ENCODE assay signal across 20 cellular contexts in genomic region chr5:170251462-170251861, GRCh38.
DNase-seq lines count a peak whose midpoint lies in the region; ATAC-seq and TF ChIP-seq lines count a peak whose summit lies in the region.
"Had no signal": no experiment of that assay in that cellular context is flagged by ENCODE, and none has a peak within 500 bp of the region (broad histone marks: within the 10 kb centered on the region; RNA-seq: fewer than 3 reads in every experiment).

No MANE protein-coding gene starts in this region.

- no peaks in the 10 kb centered on the region for H3K79me2 ChIP-seq in MM.1S (ENCODE audit: low read length)
- H3K79me2 ChIP-seq: hepatocyte had no signal

- H3K9me3 Mint-ChIP-seq in stimulated activated naive CD8-positive, alpha-beta T cell treated with anti-CD3 and anti-CD28 coated beads, Interleukin-15, amount 100 ng/mL, for 72 hours, result peaks cover 2% of the 10 kb centered on the region in 2 donors

- TF ChIP-seq CTCF in RWPE2 (IDR thresholded peaks at IDR 0.05; ENCODE audit: poor library complexity, severe bottlenecking) (no peak), epithelial cell of esophagus (IDR thresholded peaks at IDR 0.05; ENCODE audit: insufficient read depth, low read depth, low read length, missing control alignments) (no peak), MM.1S (IDR thresholded peaks at IDR 0.05; ENCODE audit: low read length) (no peak)

- H3K9me3 ChIP-seq in RWPE2 (ENCODE audit: severe bottlenecking) (no peaks in the 10 kb centered on the region), MM.1S (replicated peaks; ENCODE audit: insufficient read depth, low read length) (no peaks in the 10 kb centered on the region)
- H3K9me3 ChIP-seq: body of pancreas, colonic mucosa, lower lobe of right lung had no signal

- H3F3A ChIP-seq in MM.1S (ENCODE audit: insufficient read depth, low read length), result peaks cover 27% of the 10 kb centered on the region

- H3K27ac ChIP-seq in RWPE2 (ENCODE audit: poor library complexity, severe bottlenecking) (no peak overlapping the region), MM.1S (ENCODE audit: low read length) (no peak overlapping the region)
- H3K27ac ChIP-seq: body of pancreas, colonic mucosa, hepatocyte, lower lobe of right lung had no signal

- no peaks in the 10 kb centered on the region for H3K27me3 ChIP-seq in RWPE2 (ENCODE audit: insufficient read depth, poor library complexity, severe bottlenecking)
- no peaks in the 10 kb centered on the region for H3K27me3 ChIP-seq in MM.1S (replicated peaks; ENCODE audit: insufficient read depth, low read length)
- H3K27me3 ChIP-seq: body of pancreas, colonic mucosa had no signal

- H3K4me3 ChIP-seq in RWPE2 (ENCODE audit: severe bottlenecking), result no peak overlapping the region
- no peak overlapping the region for H3K4me3 ChIP-seq in epithelial cell of esophagus (ENCODE audit: low read length)
- H3K4me3 ChIP-seq in MM.1S (ENCODE audit: low read length), result no peak overlapping the region
- H3K4me3 ChIP-seq: body of pancreas, colonic mucosa, hepatocyte, lower lobe of right lung had no signal

- no peaks in the 10 kb centered on the region for H3K9me2 ChIP-seq in MM.1S (replicated peaks; ENCODE audit: insufficient read depth, low read length)

- no peak for ATAC-seq in stimulated activated naive CD8-positive, alpha-beta T cell treated with anti-CD3 and anti-CD28 coated beads, Interleukin-15, amount 100 ng/mL, for 72 hours
- no peak for ATAC-seq in stimulated activated naive CD8-positive, alpha-beta T cell treated with anti-CD3 and anti-CD28 coated beads, Interleukin-15, Interleukin-2, amounts not matched to agents 100 U/mL and 50 U/mL, for 24 hours
- peak; percentile 54 for ATAC-seq in RWPE2 (ENCODE audit: low read depth)
- ATAC-seq in HG02884 (IDR thresholded peaks at IDR 0.05; ENCODE audit: unreplicated experiment), result no peak
- ATAC-seq: activated CD4-positive, CD25-positive, alpha-beta regulatory T cell treated with anti-CD3 and anti-CD28 coated beads, Interleukin-2, amount 50 U/mL, for 24 hours; body of pancreas; lower lobe of right lung; Panc1; SK-N-SH treated with all-trans-retinoic acid at 6 μM for 48 hours had no signal

- DNase-seq in stimulated activated naive CD8-positive, alpha-beta T cell treated with anti-CD3 and anti-CD28 coated beads, Interleukin-15, amount 100 ng/mL, for 72 hours, result no peak
- no peak for DNase-seq in stimulated activated naive CD8-positive, alpha-beta T cell treated with anti-CD3 and anti-CD28 coated beads, Interleukin-15, Interleukin-2, amounts not matched to agents 100 U/mL and 50 U/mL, for 24 hours
- DNase-seq in RWPE2 (ENCODE audit: low spot score) (no peak), epithelial cell of esophagus (ENCODE audit: low read depth) (peak; percentile 68), MM.1S (no peak), NCI-H146 (lab: John Stamatoyannopoulos, UW) (no peak)
- DNase-seq: activated naive CD4-positive, alpha-beta T cell treated with anti-CD3 and anti-CD28 coated beads, Interleukin-2, amount 50 U/mL, for 16 hours; body of pancreas; colonic mucosa; HCEC 1CT; IMR-90; lower lobe of right lung; MV-4-11; occipital lobe; T1000 had no signal

- no peaks in the 10 kb centered on the region for H3K27me3 Mint-ChIP-seq in stimulated activated naive CD8-positive, alpha-beta T cell treated with anti-CD3 and anti-CD28 coated beads, Interleukin-15, amount 100 ng/mL, for 72 hours

- no peak overlapping the region for H2AFZ ChIP-seq in MM.1S (ENCODE audit: low read length)
- H2AFZ ChIP-seq: hepatocyte had no signal

- no peak overlapping the region for H3K4me2 ChIP-seq in MM.1S (ENCODE audit: low read depth, low read length)

- H3K36me3 ChIP-seq in RWPE2 (ENCODE audit: low read depth) (no peaks in the 10 kb centered on the region), MM.1S (replicated peaks; ENCODE audit: insufficient read depth, low read length) (peaks cover 60% of the 10 kb centered on the region)
- H3K36me3 ChIP-seq: colonic mucosa had no signal

- no peak overlapping the region for H3K4me3 Mint-ChIP-seq in stimulated activated naive CD8-positive, alpha-beta T cell treated with anti-CD3 and anti-CD28 coated beads, Interleukin-15, amount 100 ng/mL, for 72 hours

- H4K20me1 ChIP-seq in MM.1S (ENCODE audit: insufficient read depth, low read length), result no peaks in the 10 kb centered on the region

- H3K4me1 Mint-ChIP-seq in stimulated activated naive CD8-positive, alpha-beta T cell treated with anti-CD3 and anti-CD28 coated beads, Interleukin-15, amount 100 ng/mL, for 72 hours, result peaks cover 67% of the 10 kb centered on the region

- no peak overlapping the region for H3K9ac ChIP-seq in MM.1S (ENCODE audit: low read length)

- peak overlapping the region; percentile 40 to 59 for H3K27ac Mint-ChIP-seq in stimulated activated naive CD8-positive, alpha-beta T cell treated with anti-CD3 and anti-CD28 coated beads, Interleukin-15, amount 100 ng/mL, for 72 hours

- H3K4me1 ChIP-seq in RWPE2 (ENCODE audit: insufficient read depth, poor library complexity, severe bottlenecking) (peaks cover 46% of the 10 kb centered on the region), MM.1S (ENCODE audit: low read length) (peaks cover 30% of the 10 kb centered on the region)
- H3K4me1 ChIP-seq: body of pancreas, colonic mucosa, lower lobe of right lung had no signal
